9 cellular contexts compared by ENCODE assay signal in genomic region chr4:73573794-73574528, GRCh38. TPM values are rescaled to one million over a fixed set of nuclear protein-coding genes. Genes with fewer than 3 reads are reported as not detected.
DNase-seq lines count a peak whose midpoint lies in the region; ATAC-seq and TF ChIP-seq lines count a peak whose summit lies in the region.
"Had no signal": no experiment of that assay in that cellular context is flagged by ENCODE, and none has a peak within 500 bp of the region (broad histone marks: within the 10 kb centered on the region; RNA-seq: fewer than 3 reads in every experiment).

No MANE protein-coding gene starts in this region.

- TF ChIP-seq RAD21 in liver (IDR thresholded peaks at IDR 0.05), result peak; percentile 90 to 92

- H3K9ac ChIP-seq in PC-3 (ENCODE audit: low read length) (no peak overlapping the region), liver (ENCODE audit: low read depth in 1 of 2, low read length in 2 of 2) (no peak overlapping the region)

- intact Hi-C loops in Right ventricle myocardium inferior (cut with DNase I) (no loop called here), cardiac septum (cut with DNase I) (no loop called here), PC-3 (cut with micrococcal nuclease) (loop anchor here (1.0 to 10.0 kb wide), 6 partner anchors 19 to 558 kb away; no protein-coding TSS in a partner anchor), thyroid gland (cut with DNase I) (no loop called here)

- H3F3A ChIP-seq in PC-3 (ENCODE audit: low read length, unreplicated experiment), result no peaks in the 10 kb centered on the region

- H3K4me2 ChIP-seq in PC-3 (ENCODE audit: low read length), result 0 out of 2 replicates have a peak overlapping the region, but pooled peaks have one; percentile 3

- POLR2A ChIA-PET in PC-3 (lab: Charles Lee; ENCODE audit: unreplicated experiment), result interaction anchor here (0.6 kb wide), 1 partner anchor 131 kb away, joined by 4 read pairs; no protein-coding TSS in a partner anchor

- CTCF ChIA-PET in PC-3 (lab: Charles Lee), result interaction anchor here (0.6 to 1.2 kb wide), 6 partner anchors 48 to 615 kb away, joined by 3 to 17 read pairs (median 4); no protein-coding TSS in a partner anchor

- H4K20me1 ChIP-seq in PC-3 (ENCODE audit: low read length), result no peaks in the 10 kb centered on the region

- no peaks in the 10 kb centered on the region for H3K36me3 ChIP-seq in PC-3 (ENCODE audit: low read depth, low read length)
- no peaks in the 10 kb centered on the region for H3K36me3 ChIP-seq in liver (ENCODE audit: control insufficient read depth in 4 of 4, insufficient read depth in 3 of 4, low read depth in 1 of 4, low read length in 3 of 4)
- H3K36me3 ChIP-seq in thyroid gland, result no peaks in the 10 kb centered on the region

- H3K4me1 ChIP-seq in PC-3 (ENCODE audit: insufficient read depth, low read length) (no peaks in the 10 kb centered on the region; the same call in 1 of the 2 replicates), liver (ENCODE audit: control insufficient read depth in 4 of 4, insufficient read depth in 4 of 4, low read length in 3 of 4) (no peaks in the 10 kb centered on the region), thyroid gland (no peaks in the 10 kb centered on the region)

- no peaks in the 10 kb centered on the region for H3K9me3 ChIP-seq in PC-3 (ENCODE audit: low read length)
- H3K9me3 ChIP-seq in liver (ENCODE audit: control insufficient read depth in 4 of 4, low read length in 3 of 4), result no peaks in the 10 kb centered on the region
- no peaks in the 10 kb centered on the region for H3K9me3 ChIP-seq in thyroid gland

- DNase-seq in Right ventricle myocardium inferior (ENCODE audit: missing footprints) (peak; percentile 54), cardiac septum (ENCODE audit: low spot score) (no peak), H4 (ENCODE audit: low spot score) (peak; percentile 86), LHCN-M2 (ENCODE audit: low read depth) (peak; percentile 86), PC-3 (peak; percentile 91), choroid plexus epithelial cell (ENCODE audit: low read depth) (peak; percentile 96), thyroid gland (peak; percentile 68 to 77)

- H3K4me3 ChIP-seq in PC-3 (ENCODE audit: low read length) (no peak overlapping the region), choroid plexus epithelial cell (ENCODE audit: low read depth, low read length) (no peak overlapping the region), liver (ENCODE audit: low read depth in 1 of 3, low read length in 3 of 3) (no peak overlapping the region), thyroid gland (replicated peaks in 1 of 3) (no peak overlapping the region)

- H3K9me2 ChIP-seq in PC-3 (replicated peaks; ENCODE audit: low read length), result no peaks in the 10 kb centered on the region

- 66% methylated on average over 8 of the region's 8 CpGs for WGBS in liver
- WGBS in thyroid gland, 2 donors, result 60% methylated on average over 8 of the region's 8 CpGs

- no peaks in the 10 kb centered on the region for H3K27me3 ChIP-seq in PC-3 (ENCODE audit: low read length)
- no peaks in the 10 kb centered on the region for H3K27me3 ChIP-seq in liver (ENCODE audit: control insufficient read depth in 4 of 4, insufficient read depth in 4 of 4, low read length in 3 of 4)
- H3K27me3 ChIP-seq in thyroid gland, result no peaks in the 10 kb centered on the region

- no TSS peak for BruUV-seq in PC-3 (replicated peaks; lab: Mats Ljungman, UMichigan)

- no peak overlapping the region for H3K27ac ChIP-seq in PC-3 (ENCODE audit: low read length)
- H3K27ac ChIP-seq in liver (ENCODE audit: low read depth in 1 of 2, low read length in 2 of 2), result no peak overlapping the region
- H3K27ac ChIP-seq in thyroid gland, result no peak overlapping the region

- peak in 1 of 2 donors; percentile 5 for TF ChIP-seq POLR2A in thyroid gland (IDR thresholded peaks at IDR 0.05)

- H3K79me2 ChIP-seq in PC-3 (ENCODE audit: low read length), result no peaks in the 10 kb centered on the region

- TF ChIP-seq CTCF in PC-3 (conservative IDR thresholded peaks at IDR 0.05; ENCODE audit: low read depth, low read length) (peak; percentile 98), choroid plexus epithelial cell (conservative IDR thresholded peaks at IDR 0.05; ENCODE audit: low read depth, low read length) (peak; percentile 99), liver (IDR thresholded peaks at IDR 0.05; ENCODE audit: low read depth, low read length, missing input control) (peak; percentile 71), thyroid gland (IDR thresholded peaks at IDR 0.05) (peak; percentile 38 to 83 (median 73))

- 0 out of 2 replicates have a peak overlapping the region, but pooled peaks have one; percentile 3 for H2AFZ ChIP-seq in PC-3 (ENCODE audit: low read length)

- ATAC-seq in Right ventricle myocardium inferior, result no peak
- ATAC-seq in PC-3, result peak; percentile 96

TF ChIP-seq in liver, 16 proteins besides CTCF, POLR2A, EP300 and RAD21:
- TF ChIP-seq FOXA1 (IDR thresholded peaks at IDR 0.05) (no peak), FOXA2 (IDR thresholded peaks at IDR 0.05) (no peak), REST (IDR thresholded peaks at IDR 0.05) (no peak), RXRA (IDR thresholded peaks at IDR 0.05) (no peak), TAF1 (conservative IDR thresholded peaks at IDR 0.05) (no peak), HNF4A (conservative IDR thresholded peaks at IDR 0.05) (no peak), ZBTB33 (IDR thresholded peaks at IDR 0.05) (no peak), GABPA (IDR thresholded peaks at IDR 0.05 in 1 of 2, conservative IDR thresholded peaks at IDR 0.05 in 1 of 2) (no peak), NR2F2 (IDR thresholded peaks at IDR 0.05) (no peak), JUND (IDR thresholded peaks at IDR 0.05) (no peak), MAX (IDR thresholded peaks at IDR 0.05) (no peak), ATF3 (IDR thresholded peaks at IDR 0.05) (no peak), SP1 (IDR thresholded peaks at IDR 0.05) (no peak), YY1 (IDR thresholded peaks at IDR 0.05) (no peak), EGR1 (IDR thresholded peaks at IDR 0.05; ENCODE audit: low read depth in 2 of 2) (no peak), HNF4G (IDR thresholded peaks at IDR 0.05) (no peak)

RNA-seq across cellular contexts. Expression of gene RASSF6, which starts 46.3 kb away (rescaled TPM):
- total RNA-seq in Right ventricle myocardium inferior (not detected), cardiac septum (not detected), LHCN-M2 (2014; rRNA removed) (0.17 and 0.51 TPM in 2 replicates), PC-3 (2014; rRNA removed) (0.69 and 1.1 TPM in 2 replicates), liver (under 1 TPM; 0.08 to 0.09 TPM), thyroid gland (10 to 100 TPM in 1 of 4 donors, 1 to 10 TPM in 3; 2.5 to 13.1 (median 4.2) TPM)
- 0.08 TPM in 1 of 2 replicates, not detected in the other for total RNA-seq in H4 (2014; rRNA removed; shearing (Covaris generic))
- polyA plus RNA-seq in LHCN-M2 (2012), result not detected
- under 1 TPM; 0.15 to 0.38 TPM for polyA plus RNA-seq in liver
- total RNA-seq: natural killer cell treated with Interleukin-12 subunit alpha and Interleukin-12 subunit beta and Interleukin-15 and Interleukin-18, amount 100 ng/mL, for 72 hours had no signal
